Comparison of ENCODE assay signal across 11 cellular contexts in the genomic region with DNA sequence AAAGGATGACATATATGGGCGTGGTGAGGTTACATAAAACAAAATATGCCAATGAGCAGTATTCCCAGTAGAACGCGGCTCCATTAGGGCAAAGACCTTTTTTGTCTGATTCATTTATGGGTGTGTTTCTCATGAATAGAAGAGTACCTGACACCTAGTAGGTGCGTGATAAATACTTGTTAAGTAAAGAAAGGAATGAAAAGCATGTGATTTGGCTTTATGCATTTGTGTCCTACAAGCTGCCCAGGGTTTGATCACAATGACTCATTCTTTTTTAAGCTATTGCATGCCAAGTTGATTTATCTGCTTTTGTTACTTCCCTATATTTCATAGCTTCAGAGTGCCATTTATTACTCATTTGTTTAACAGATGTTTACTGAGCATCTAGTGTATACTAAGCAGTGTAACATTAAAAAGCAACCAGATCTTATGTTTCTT. TPM values are rescaled to one million over a fixed set of nuclear protein-coding genes. Genes with fewer than 3 reads are reported as not detected.
DNase-seq lines count a peak whose midpoint lies in the region; ATAC-seq lines count a peak whose summit lies in the region.
"Had no signal": no experiment of that assay in that cellular context is flagged by ENCODE, and none has a peak within 500 bp of the region (broad histone marks: within the 10 kb centered on the region; RNA-seq: fewer than 3 reads in every experiment).

No MANE protein-coding gene starts in this region.

- peak overlapping the region; percentile 39 for H3K9ac ChIP-seq in adipocyte (ENCODE audit: low read length)

- no peaks in the 10 kb centered on the region for H3K36me3 ChIP-seq in adipocyte (ENCODE audit: control insufficient read depth, insufficient read depth, low read length, severe bottlenecking)
- no peaks in the 10 kb centered on the region for H3K36me3 ChIP-seq in SJCRH30

- peak overlapping the region; percentile 69 for H3K4me3 ChIP-seq in adipocyte (ENCODE audit: low read length)
- H3K4me3 ChIP-seq in SJCRH30 = no peak overlapping the region
- H3K4me3 ChIP-seq: dorsolateral prefrontal cortex had no signal

- peaks cover 27% of the 10 kb centered on the region for H3K4me1 ChIP-seq in adipocyte (ENCODE audit: control insufficient read depth, insufficient read depth, low read length)
- H3K4me1 ChIP-seq in SJCRH30 = no peaks in the 10 kb centered on the region

- H3K27ac ChIP-seq in SJCRH30 = no peak overlapping the region
- H3K27ac ChIP-seq: C4-2B, dorsolateral prefrontal cortex had no signal

- DNase-seq in AG20443 (ENCODE audit: low spot score) (peak; percentile 44), LHCN-M2 (ENCODE audit: low read depth) (peak; percentile 87), adipocyte (ENCODE audit: low read depth) (peak; percentile 47), kidney glomerular epithelial cell (lab: John Stamatoyannopoulos, UW) (peak; percentile 67), SJCRH30 (no peak), NCI-H1417 (lab: John Stamatoyannopoulos, UW) (no peak)
- DNase-seq: dorsolateral prefrontal cortex had no signal

- no peak for ATAC-seq in GM19395 (IDR thresholded peaks at IDR 0.05; ENCODE audit: unreplicated experiment)
- no peak for ATAC-seq in HG02885 (IDR thresholded peaks at IDR 0.05; ENCODE audit: poor library complexity, unreplicated experiment)

- H3K9me3 ChIP-seq in adipocyte (ENCODE audit: control insufficient read depth, low read length) (no peaks in the 10 kb centered on the region), SJCRH30 (replicated peaks) (no peaks in the 10 kb centered on the region)

- H3K27me3 ChIP-seq in adipocyte (replicated peaks; ENCODE audit: control insufficient read depth, insufficient read depth, low read length) (no peaks in the 10 kb centered on the region), SJCRH30 (no peaks in the 10 kb centered on the region)
- H3K27me3 ChIP-seq: dorsolateral prefrontal cortex had no signal

RNA-seq across cellular contexts. Expression of a gene that starts 19.1 kb away (rescaled TPM):
- total RNA-seq in LHCN-M2 (2014; rRNA removed) = 0.64 TPM in 1 of 2 replicates, not detected in the other
- polyA plus RNA-seq in LHCN-M2 (2012) = 0.29 TPM
- not detected in 2 replicates for total RNA-seq in SJCRH30 (2014; rRNA removed; shearing (Covaris generic))
- total RNA-seq: activated CD8-positive, alpha-beta memory T cell treated with anti-CD3 and anti-CD28 coated beads for 36 hours had no signal

Comparison
In these comparisons a context has a peak if more than half of its experiments do, and no peak if none do; other contexts are left out.
1. DNase-seq: peak in AG20443 (single experiment), LHCN-M2 (single experiment), adipocyte (single experiment) and kidney glomerular epithelial cell (single experiment); none in SJCRH30 (0 of 2) and NCI-H1417 (0 of 3).